1 cellular context compared by ENCODE assay signal in the genomic region with DNA sequence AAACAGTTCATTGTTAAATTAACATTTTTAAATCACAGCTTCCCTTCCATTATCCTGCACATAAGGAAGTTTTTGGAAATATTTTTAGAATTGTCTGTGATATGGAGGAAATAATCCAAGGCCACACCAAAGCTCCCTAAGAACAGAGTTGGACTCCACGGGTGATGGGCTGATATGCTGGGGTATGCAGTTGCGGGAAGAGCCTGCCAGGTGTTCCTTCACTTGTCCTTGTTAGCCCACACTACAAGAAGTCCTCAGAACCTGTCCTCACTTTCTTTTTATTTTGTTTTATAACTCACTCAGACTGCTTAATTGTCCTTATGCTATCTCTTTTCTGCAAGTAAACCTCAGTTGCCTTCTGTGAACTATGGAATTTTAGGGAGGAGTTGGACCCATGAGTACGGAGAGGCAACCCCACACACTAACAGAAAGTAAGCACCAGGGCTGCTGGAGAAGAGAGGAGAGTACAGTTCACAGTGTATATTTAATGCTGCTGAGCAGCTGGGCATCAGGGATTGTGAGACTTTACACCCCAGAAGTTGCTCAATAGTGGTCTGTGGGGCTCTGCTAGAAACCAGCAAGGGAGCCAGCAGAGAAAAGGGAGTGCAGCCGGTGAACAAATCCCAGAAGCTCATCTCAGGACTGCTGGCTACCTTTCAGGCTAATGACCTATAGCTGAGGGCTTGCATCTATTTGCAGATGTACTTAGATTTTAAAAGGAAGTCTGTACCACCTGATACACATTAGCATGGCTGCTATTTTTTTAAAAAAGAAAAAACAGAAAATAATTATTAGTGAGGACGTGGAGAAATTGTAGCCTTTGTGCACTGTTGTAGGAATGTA.
A peak's percentile ranks its signal among the peaks of the same experiment; 100 is the strongest.
TF ChIP-seq lines count a peak whose summit lies in the region.

No MANE protein-coding gene starts in this region.

TF ChIP-seq in HepG2, 621 proteins besides CTCF, POLR2A, EP300 and RAD21 (continued from another document and continues in another):
- TF ChIP-seq FOXM1 (CRISPR knock-in tag; IDR thresholded peaks at IDR 0.05) = no peak
- peak; percentile 94; the same call in 1 of the 2 replicates for TF ChIP-seq ZNF580 (CRISPR knock-in tag; IDR thresholded peaks at IDR 0.05; ENCODE audit: borderline replicate concordance, low read depth)
- no peak for TF ChIP-seq NR3C1 (CRISPR knock-in tag; IDR thresholded peaks at IDR 0.05)
- TF ChIP-seq, protein P1, sequence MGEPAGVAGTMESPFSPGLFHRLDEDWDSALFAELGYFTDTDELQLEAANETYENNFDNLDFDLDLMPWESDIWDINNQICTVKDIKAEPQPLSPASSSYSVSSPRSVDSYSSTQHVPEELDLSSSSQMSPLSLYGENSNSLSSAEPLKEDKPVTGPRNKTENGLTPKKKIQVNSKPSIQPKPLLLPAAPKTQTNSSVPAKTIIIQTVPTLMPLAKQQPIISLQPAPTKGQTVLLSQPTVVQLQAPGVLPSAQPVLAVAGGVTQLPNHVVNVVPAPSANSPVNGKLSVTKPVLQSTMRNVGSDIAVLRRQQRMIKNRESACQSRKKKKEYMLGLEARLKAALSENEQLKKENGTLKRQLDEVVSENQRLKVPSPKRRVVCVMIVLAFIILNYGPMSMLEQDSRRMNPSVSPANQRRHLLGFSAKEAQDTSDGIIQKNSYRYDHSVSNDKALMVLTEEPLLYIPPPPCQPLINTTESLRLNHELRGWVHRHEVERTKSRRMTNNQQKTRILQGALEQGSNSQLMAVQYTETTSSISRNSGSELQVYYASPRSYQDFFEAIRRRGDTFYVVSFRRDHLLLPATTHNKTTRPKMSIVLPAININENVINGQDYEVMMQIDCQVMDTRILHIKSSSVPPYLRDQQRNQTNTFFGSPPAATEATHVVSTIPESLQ (CRISPR knock-in tag; conservative IDR thresholded peaks at IDR 0.05) = no peak
- TF ChIP-seq ZNF205 (CRISPR knock-in tag; IDR thresholded peaks at IDR 0.05) = peak; percentile 87; the same call in 1 of the 2 replicates
- 0 out of 2 replicates have a peak, but pooled peaks have one; percentile 76 for TF ChIP-seq ZMYM3 (CRISPR knock-in tag; IDR thresholded peaks at IDR 0.05)
- no peak for TF ChIP-seq SIX4 (CRISPR knock-in tag; IDR thresholded peaks at IDR 0.05)
- no peak for TF ChIP-seq ASH2L (IDR thresholded peaks at IDR 0.05; ENCODE audit: insufficient read length, low read depth, low read length)
- peak; percentile 60 for TF ChIP-seq ZNF18 (CRISPR knock-in tag; IDR thresholded peaks at IDR 0.05; ENCODE audit: insufficient replicate concordance)
- TF ChIP-seq NONO (IDR thresholded peaks at IDR 0.05) = no peak
- TF ChIP-seq NONO (CRISPR knock-in tag; conservative IDR thresholded peaks at IDR 0.05) = no peak
- TF ChIP-seq ZNF512B (CRISPR knock-in tag; IDR thresholded peaks at IDR 0.05; ENCODE audit: borderline replicate concordance) = no peak; the same call in 1 of the 2 replicates
- peak; percentile 95 for TF ChIP-seq ZMYM4 (CRISPR knock-in tag; IDR thresholded peaks at IDR 0.05)
- TF ChIP-seq MEF2D (CRISPR knock-in tag; IDR thresholded peaks at IDR 0.05) = peak; percentile 84
- peak; percentile 25; the same call in 1 of the 2 replicates for TF ChIP-seq GABPB1 (CRISPR knock-in tag; IDR thresholded peaks at IDR 0.05)
- no peak for TF ChIP-seq ZNF670 (CRISPR knock-in tag; IDR thresholded peaks at IDR 0.05; ENCODE audit: borderline replicate concordance)
- no peak for TF ChIP-seq ATF5 (CRISPR knock-in tag; IDR thresholded peaks at IDR 0.05; ENCODE audit: low read depth)
- TF ChIP-seq NFIC (IDR thresholded peaks at IDR 0.05; ENCODE audit: low read length) = 0 out of 2 replicates have a peak, but pooled peaks have one; percentile 35
- TF ChIP-seq MAFF (IDR thresholded peaks at IDR 0.05; ENCODE audit: low read depth, low read length) = no peak
- TF ChIP-seq ZNF12 (CRISPR knock-in tag; IDR thresholded peaks at IDR 0.05) = peak; percentile 81; the same call in 1 of the 2 replicates
- TF ChIP-seq XRCC5 (optimal IDR thresholded peaks at IDR 0.05; ENCODE audit: low read length) = peak; percentile 67
- TF ChIP-seq FOXK2 (IDR thresholded peaks at IDR 0.05) = no peak
- TF ChIP-seq HNRNPUL1 (IDR thresholded peaks at IDR 0.05; ENCODE audit: low read depth, low read length) = no peak
- no peak for TF ChIP-seq ZNF75D (CRISPR knock-in tag; IDR thresholded peaks at IDR 0.05; ENCODE audit: borderline replicate concordance)
- TF ChIP-seq CAMTA2 (CRISPR knock-in tag; IDR thresholded peaks at IDR 0.05; ENCODE audit: borderline replicate concordance) = no peak
- TF ChIP-seq PRDM4 (CRISPR knock-in tag; IDR thresholded peaks at IDR 0.05; ENCODE audit: borderline replicate concordance) = no peak
- no peak for TF ChIP-seq ZNF704 (CRISPR knock-in tag; IDR thresholded peaks at IDR 0.05; ENCODE audit: borderline replicate concordance)
- peak; percentile 62; the same call in 1 of the 2 replicates for TF ChIP-seq ATF1 (CRISPR knock-in tag; IDR thresholded peaks at IDR 0.05)
- no peak for TF ChIP-seq ZNF207 (IDR thresholded peaks at IDR 0.05; ENCODE audit: borderline replicate concordance)
- TF ChIP-seq MTA1 (CRISPR knock-in tag; IDR thresholded peaks at IDR 0.05; ENCODE audit: borderline replicate concordance) = peak; percentile 75
- peak; percentile 99 for TF ChIP-seq ZBTB39 (CRISPR knock-in tag; IDR thresholded peaks at IDR 0.05)
- no peak for TF ChIP-seq ZNF749 (CRISPR knock-in tag; IDR thresholded peaks at IDR 0.05; ENCODE audit: borderline replicate concordance)
- TF ChIP-seq, protein P2, sequence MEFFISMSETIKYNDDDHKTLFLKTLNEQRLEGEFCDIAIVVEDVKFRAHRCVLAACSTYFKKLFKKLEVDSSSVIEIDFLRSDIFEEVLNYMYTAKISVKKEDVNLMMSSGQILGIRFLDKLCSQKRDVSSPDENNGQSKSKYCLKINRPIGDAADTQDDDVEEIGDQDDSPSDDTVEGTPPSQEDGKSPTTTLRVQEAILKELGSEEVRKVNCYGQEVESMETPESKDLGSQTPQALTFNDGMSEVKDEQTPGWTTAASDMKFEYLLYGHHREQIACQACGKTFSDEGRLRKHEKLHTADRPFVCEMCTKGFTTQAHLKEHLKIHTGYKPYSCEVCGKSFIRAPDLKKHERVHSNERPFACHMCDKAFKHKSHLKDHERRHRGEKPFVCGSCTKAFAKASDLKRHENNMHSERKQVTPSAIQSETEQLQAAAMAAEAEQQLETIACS (CRISPR knock-in tag; IDR thresholded peaks at IDR 0.05) = no peak
- no peak for TF ChIP-seq ZNF296 (CRISPR knock-in tag; conservative IDR thresholded peaks at IDR 0.05)
- no peak for TF ChIP-seq PHB2 (IDR thresholded peaks at IDR 0.05; ENCODE audit: partially characterized antibody)
- TF ChIP-seq ZNF558 (CRISPR knock-in tag; IDR thresholded peaks at IDR 0.05; ENCODE audit: borderline replicate concordance) = 0 out of 2 replicates have a peak, but pooled peaks have one; percentile 47
- TF ChIP-seq, protein P3, sequence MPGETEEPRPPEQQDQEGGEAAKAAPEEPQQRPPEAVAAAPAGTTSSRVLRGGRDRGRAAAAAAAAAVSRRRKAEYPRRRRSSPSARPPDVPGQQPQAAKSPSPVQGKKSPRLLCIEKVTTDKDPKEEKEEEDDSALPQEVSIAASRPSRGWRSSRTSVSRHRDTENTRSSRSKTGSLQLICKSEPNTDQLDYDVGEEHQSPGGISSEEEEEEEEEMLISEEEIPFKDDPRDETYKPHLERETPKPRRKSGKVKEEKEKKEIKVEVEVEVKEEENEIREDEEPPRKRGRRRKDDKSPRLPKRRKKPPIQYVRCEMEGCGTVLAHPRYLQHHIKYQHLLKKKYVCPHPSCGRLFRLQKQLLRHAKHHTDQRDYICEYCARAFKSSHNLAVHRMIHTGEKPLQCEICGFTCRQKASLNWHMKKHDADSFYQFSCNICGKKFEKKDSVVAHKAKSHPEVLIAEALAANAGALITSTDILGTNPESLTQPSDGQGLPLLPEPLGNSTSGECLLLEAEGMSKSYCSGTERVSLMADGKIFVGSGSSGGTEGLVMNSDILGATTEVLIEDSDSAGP (CRISPR knock-in tag; IDR thresholded peaks at IDR 0.05; ENCODE audit: borderline replicate concordance) = no peak
- TF ChIP-seq PBX2 (CRISPR knock-in tag; IDR thresholded peaks at IDR 0.05) = no peak
- peak; percentile 85 for TF ChIP-seq KDM6A (CRISPR knock-in tag; IDR thresholded peaks at IDR 0.05; ENCODE audit: low read depth)
- no peak for TF ChIP-seq ZNF570 (CRISPR knock-in tag; IDR thresholded peaks at IDR 0.05; ENCODE audit: borderline replicate concordance)
